ENCODE assay signal across 8 cellular contexts in genomic region chr2:183078163-183078466, GRCh38. TPM values are rescaled to one million over a fixed set of nuclear protein-coding genes. Genes with fewer than 3 reads are reported as not detected.
A peak's percentile ranks its signal among the peaks of the same experiment; 100 is the strongest.
DNase-seq lines count a peak whose midpoint lies in the region; ATAC-seq, FAIRE-seq and TF ChIP-seq lines count a peak whose summit lies in the region.

No MANE protein-coding gene starts in this region.

- no peak for FAIRE-seq in HTR-8/SVneo (lab: Jason Lieb, UNC)

- no peaks in the 10 kb centered on the region for H3K9me3 ChIP-seq in ascending aorta

- H3K27me3 ChIP-seq in ascending aorta: no peaks in the 10 kb centered on the region

- peak overlapping the region; percentile 76 to 77 for H3K4me3 ChIP-seq in ascending aorta

- TF ChIP-seq CTCF in C4-2B (conservative IDR thresholded peaks at IDR 0.05) (no peak), ascending aorta (IDR thresholded peaks at IDR 0.05) (no peak)

- peaks cover 0 to 18% of the 10 kb centered on the region in 2 donors for H3K4me1 ChIP-seq in ascending aorta

- DNase-seq in HTR-8/SVneo (ENCODE audit: insufficient read length, low spot score) (peak; percentile 41), ascending aorta (ENCODE audit: low spot score in 2 of 2) (no peak), iPS-NIHi11 (ENCODE audit: low spot score) (peak; percentile 71), medulla oblongata (ENCODE audit: extremely low spot score) (no peak), foreskin melanocyte (no peak)
- DNase-seq in stimulated activated naive CD8-positive, alpha-beta T cell treated with anti-CD3 and anti-CD28 coated beads, Interleukin-15, Interleukin-2, amounts not matched to agents 100 U/mL and 50 U/mL, for 24 hours: no peak

- ATAC-seq in stimulated activated naive CD8-positive, alpha-beta T cell treated with anti-CD3 and anti-CD28 coated beads, Interleukin-15, Interleukin-2, amounts not matched to agents 100 U/mL and 50 U/mL, for 24 hours: peak; percentile 51
- ATAC-seq in GM21528 (IDR thresholded peaks at IDR 0.05; ENCODE audit: low FRiP score, unreplicated experiment): no peak

- peak overlapping the region; percentile 71 for H3K27ac ChIP-seq in C4-2B
- H3K27ac ChIP-seq in ascending aorta: peak overlapping the region; percentile 89 to 91

- intact Hi-C loops in ascending aorta (cut with DNase I): loop anchor here (1.0 to 2.0 kb wide), 2 partner anchors 15 to 46 kb away; partner anchors contain the start of gene NUP35

- H3K36me3 ChIP-seq in ascending aorta: no peaks in the 10 kb centered on the region

RNA-seq across cellular contexts. Expression of gene DUSP19, which starts 0.4 kb away (rescaled TPM):
- total RNA-seq in ascending aorta: 1.3 TPM

RNA-seq across cellular contexts. Expression of gene NCKAP1, which starts 39.9 kb away (rescaled TPM):
- 55.7 TPM for total RNA-seq in ascending aorta

RNA-seq across cellular contexts. Expression of gene NUP35, which starts 46.1 kb away (rescaled TPM):
- total RNA-seq in ascending aorta: not detected

Comparison
In these comparisons a context has a peak if more than half of its experiments do, and no peak if none do; other contexts are left out.
1. DNase-seq: peak in HTR-8/SVneo (single experiment) and iPS-NIHi11 (single experiment); none in ascending aorta (0 of 2), stimulated activated naive CD8-positive, alpha-beta T cell treated with anti-CD3 and anti-CD28 coated beads, Interleukin-15, Interleukin-2, amounts not matched to agents 100 U/mL and 50 U/mL, for 24 hours (single experiment), medulla oblongata (single experiment) and foreskin melanocyte (single experiment).